1 cellular context compared by ENCODE assay signal in the genomic region with DNA sequence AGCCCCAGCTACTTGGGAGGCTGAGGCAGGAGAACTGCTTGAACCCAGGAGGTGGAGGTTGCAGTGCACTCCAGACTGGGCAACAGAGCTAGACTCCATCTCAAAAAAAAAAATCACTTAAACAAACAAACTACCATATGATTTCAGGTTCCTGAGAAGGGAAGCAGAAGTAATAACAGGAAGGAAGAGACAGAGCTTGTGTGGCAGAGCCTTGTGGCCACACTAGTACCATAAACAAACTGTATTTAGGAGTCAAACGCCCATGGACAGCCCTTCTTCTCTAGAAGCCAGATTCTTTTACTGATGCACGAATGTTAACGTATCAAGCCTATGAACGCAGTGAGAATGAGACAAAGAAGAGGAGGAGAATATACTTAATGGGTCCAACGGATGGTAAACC.
TF ChIP-seq lines count a peak whose summit lies in the region.

No MANE protein-coding gene starts in this region.

TF ChIP-seq in HEK293T, 16 proteins besides CTCF, POLR2A, EP300 and RAD21:
- TF ChIP-seq FOXK2 (IDR thresholded peaks at IDR 0.05) (no peak), ARNT (IDR thresholded peaks at IDR 0.05) (no peak), LEF1 (IDR thresholded peaks at IDR 0.05; ENCODE audit: borderline replicate concordance) (no peak), SUZ12 (IDR thresholded peaks at IDR 0.05) (no peak), NFRKB (IDR thresholded peaks at IDR 0.05) (no peak), ZNF384 (IDR thresholded peaks at IDR 0.05) (no peak), BHLHE40 (IDR thresholded peaks at IDR 0.05; ENCODE audit: borderline replicate concordance) (no peak)
TF ChIP-seq in HEK293T: peak in this region for 0.
